ENCODE assay signal across 31 cellular contexts in genomic region chr3:185442031-185442430, GRCh38. TPM values are rescaled to one million over a fixed set of nuclear protein-coding genes. Genes with fewer than 3 reads are reported as not detected.
DNase-seq lines count a peak whose midpoint lies in the region; ATAC-seq and TF ChIP-seq lines count a peak whose summit lies in the region.
"Had no signal": no experiment of that assay in that cellular context is flagged by ENCODE, and none has a peak within 500 bp of the region (broad histone marks: within the 10 kb centered on the region; RNA-seq: fewer than 3 reads in every experiment).

No MANE protein-coding gene starts in this region.

- no peak overlapping the region for H2AFZ ChIP-seq in neural cell (ENCODE audit: low read depth, low read length)

- ATAC-seq in GM18873 (IDR thresholded peaks at IDR 0.05; ENCODE audit: low FRiP score, unreplicated experiment): no peak
- ATAC-seq in HG03432 (IDR thresholded peaks at IDR 0.05; ENCODE audit: unreplicated experiment): no peak
- ATAC-seq in HG02610 (IDR thresholded peaks at IDR 0.05; ENCODE audit: unreplicated experiment): no peak
- ATAC-seq: A549; CD8-positive, alpha-beta T cell had no signal

- TF ChIP-seq EP300 in neural cell (conservative IDR thresholded peaks at IDR 0.05; ENCODE audit: poor library complexity, severe bottlenecking): no peak

- intact Hi-C loops in head of caudate nucleus (cut with DNase I): no loop called here

- no peaks in the 10 kb centered on the region for H3K9me3 ChIP-seq in neural cell (ENCODE audit: low read length)
- H3K9me3 ChIP-seq: A549; BE2C; BLaER1; BLaER1 treated with 17β-estradiol and CSF1 and Interleukin-3, amounts not matched to agents 10 nM and 100 nM; Caco-2 had no signal

- DNase-seq in epithelial cell of esophagus (ENCODE audit: low read depth) (peak; percentile 13), head of caudate nucleus (peak in 31 of 42 donors; percentile 15 to 73 (median 42))
- DNase-seq: 8988T; ACHN; AML-193; BE2C; C1 segment of cervical spinal cord; Caco-2; Calu3; CD4-positive, alpha-beta memory T cell; CD4-positive, alpha-beta T cell; CD4-positive, CD25-positive, alpha-beta regulatory T cell; CD8-positive, alpha-beta memory T cell; CD8-positive, alpha-beta T cell; COR-L47; DMS 273 treated with DMSO at 0.1 percent for 48 hours; DMS153; DMS53; DMS79; DMS79 treated with DMSO at 0.1 percent for 48 hours; DND-41; EL had no signal

- H3K36me3 ChIP-seq in neural cell (ENCODE audit: insufficient read depth, low read length): peaks cover 4% of the 10 kb centered on the region
- H3K36me3 ChIP-seq: BLaER1; BLaER1 treated with 17β-estradiol and CSF1 and Interleukin-3, amounts not matched to agents 10 nM and 100 nM had no signal

- H4K20me1 ChIP-seq in neural cell (ENCODE audit: insufficient read depth): no peaks in the 10 kb centered on the region
- H4K20me1 ChIP-seq: BLaER1; BLaER1 treated with 17β-estradiol and CSF1 and Interleukin-3, amounts not matched to agents 10 nM and 100 nM had no signal

- TF ChIP-seq CTCF in epithelial cell of esophagus (IDR thresholded peaks at IDR 0.05; ENCODE audit: insufficient read depth, low read depth, low read length, missing control alignments): no peak
- no peak for TF ChIP-seq CTCF in neural cell (IDR thresholded peaks at IDR 0.05; ENCODE audit: poor library complexity, severe bottlenecking)

- peak overlapping the region; percentile 50 for H3K27ac ChIP-seq in neural cell (ENCODE audit: low read length)
- H3K27ac ChIP-seq: 22Rv1; A549; BLaER1; BLaER1 treated with 17β-estradiol and CSF1 and Interleukin-3, amounts not matched to agents 10 nM and 100 nM; C4-2B had no signal

- no peak overlapping the region for H3K9ac ChIP-seq in neural cell (ENCODE audit: low read length)
- H3K9ac ChIP-seq: BLaER1; BLaER1 treated with 17β-estradiol and CSF1 and Interleukin-3, amounts not matched to agents 10 nM and 100 nM had no signal

- no peak overlapping the region for H3K4me3 ChIP-seq in epithelial cell of esophagus (ENCODE audit: low read length)
- no peak overlapping the region for H3K4me3 ChIP-seq in neural cell (ENCODE audit: low read length)
- H3K4me3 ChIP-seq: A549; BLaER1; BLaER1 treated with 17β-estradiol and CSF1 and Interleukin-3, amounts not matched to agents 10 nM and 100 nM had no signal

- H3K4me2 ChIP-seq in neural cell (ENCODE audit: low read length): no peak overlapping the region
- H3K4me2 ChIP-seq: A549; BLaER1; BLaER1 treated with 17β-estradiol and CSF1 and Interleukin-3, amounts not matched to agents 10 nM and 100 nM had no signal

- H3K9me2 ChIP-seq in neural cell (ENCODE audit: insufficient read depth, low read length): no peaks in the 10 kb centered on the region

- no peaks in the 10 kb centered on the region for H3K79me2 ChIP-seq in neural cell (replicated peaks; ENCODE audit: insufficient read depth, low read length)

- H3F3A ChIP-seq in neural cell (ENCODE audit: insufficient read depth, low read length, poor library complexity, severe bottlenecking): peaks cover 2% of the 10 kb centered on the region

- H3K27me3 ChIP-seq in neural cell (ENCODE audit: insufficient read depth, low read depth, low read length): no peaks in the 10 kb centered on the region
- H3K27me3 ChIP-seq: BE2C; BLaER1; BLaER1 treated with 17β-estradiol and CSF1 and Interleukin-3, amounts not matched to agents 10 nM and 100 nM had no signal

- TF ChIP-seq RAD21 in neural cell (conservative IDR thresholded peaks at IDR 0.05): no peak

TF ChIP-seq in neural cell, 6 proteins besides CTCF, POLR2A, EP300 and RAD21:
- TF ChIP-seq EZH2 (IDR thresholded peaks at IDR 0.05; ENCODE audit: borderline replicate concordance, insufficient read depth, low read length, poor library complexity, severe bottlenecking) (no peak), POLR2AphosphoS5 (IDR thresholded peaks at IDR 0.05) (no peak), SMC3 (conservative IDR thresholded peaks at IDR 0.05; ENCODE audit: poor library complexity) (no peak), TAF1 (IDR thresholded peaks at IDR 0.05; ENCODE audit: low read depth) (no peak), MXI1 (conservative IDR thresholded peaks at IDR 0.05; ENCODE audit: poor library complexity, severe bottlenecking) (no peak), REST (IDR thresholded peaks at IDR 0.05; ENCODE audit: borderline replicate concordance) (no peak)

RNA-seq across cellular contexts. Expression of gene TMEM41A, which starts 56.8 kb away (rescaled TPM):
- 9.5 and 12.9 TPM in 2 replicates for polyA plus RNA-seq in neural cell
- polyA minus RNA-seq in neural cell: 14.4 and 14.8 TPM in 2 replicates
